In genomic region chrX:41863343-41864203, GRCh38 we compare ENCODE assay signal across 17 cellular contexts. TPM values are rescaled to one million over a fixed set of nuclear protein-coding genes. Genes with fewer than 3 reads are reported as not detected.
DNase-seq lines count a peak whose midpoint lies in the region; ATAC-seq, FAIRE-seq and TF ChIP-seq lines count a peak whose summit lies in the region.
"Had no signal": no experiment of that assay in that cellular context is flagged by ENCODE, and none has a peak within 500 bp of the region (broad histone marks: within the 10 kb centered on the region; RNA-seq: fewer than 3 reads in every experiment).

No MANE protein-coding gene starts in this region.

- peaks cover 14% of the 10 kb centered on the region for H3K4me1 Mint-ChIP-seq in activated T-cell treated with anti-CD3 and anti-CD28 coated beads, Interleukin-2, amount 50 U/mL, for 72 hours (ENCODE audit: low read depth)
- H3K4me1 Mint-ChIP-seq in activated naive CD8-positive, alpha-beta T cell treated with anti-CD3 and anti-CD28 coated beads, Interleukin-2, amount 10 ng/mL, durations not matched to agents 7 days and 5 days: peaks cover 17% of the 10 kb centered on the region

- TF ChIP-seq CTCF in MM.1S (IDR thresholded peaks at IDR 0.05; ENCODE audit: low read length) (0 out of 2 replicates have a peak, but pooled peaks have one; percentile 4), pancreas (IDR thresholded peaks at IDR 0.05) (no peak)

- H3K9me3 ChIP-seq in MM.1S (replicated peaks; ENCODE audit: insufficient read depth, low read length) (no peaks in the 10 kb centered on the region), pancreas (no peaks in the 10 kb centered on the region)
- H3K9me3 ChIP-seq: BLaER1, body of pancreas had no signal

- no peak overlapping the region for H3K4me2 ChIP-seq in MM.1S (ENCODE audit: low read depth, low read length)
- H3K4me2 ChIP-seq: BLaER1 had no signal

- H3F3A ChIP-seq in MM.1S (ENCODE audit: insufficient read depth, low read length): no peaks in the 10 kb centered on the region

- POLR2A ChIA-PET in activated naive CD8-positive, alpha-beta T cell treated with anti-CD3 and anti-CD28 coated beads, Interleukin-2, amount 10 ng/mL, durations not matched to agents 7 days and 5 days (lab: Charles Lee): interaction anchor here (0.6 kb wide), 1 partner anchor 190 kb away, joined by 7 read pairs; no protein-coding TSS in a partner anchor

- no peak for DNase-seq in activated T-cell treated with anti-CD3 and anti-CD28 coated beads, Interleukin-2, amount 50 U/mL, for 72 hours
- DNase-seq in activated T-cell treated with anti-CD3 and anti-CD28 coated beads, Interleukin-2, amount 50 U/mL, for 48 hours: no peak
- DNase-seq in MM.1S: no peak
- DNase-seq in activated naive CD8-positive, alpha-beta T cell treated with anti-CD3 and anti-CD28 coated beads, Interleukin-2, amount 10 ng/mL, durations not matched to agents 7 days and 5 days: no peak
- no peak for DNase-seq in pancreas
- no peak for DNase-seq in NCI-H446 (lab: John Stamatoyannopoulos, UW)
- no peak for DNase-seq in nucleus accumbens (lab: John Stamatoyannopoulos, UW)
- DNase-seq: activated CD8-positive, alpha-beta memory T cell treated with anti-CD3 and anti-CD28 coated beads, Interleukin-2, amount 50 U/mL, for 48 hours; body of pancreas; GDM1; H7; head of caudate nucleus; NCI-H510A treated with DMSO at 0.1 percent for 48 hours had no signal

- H3K79me2 ChIP-seq in MM.1S (ENCODE audit: low read length): peaks cover 11% of the 10 kb centered on the region; the same call in 1 of the 2 replicates

- peak overlapping the region; percentile 89 for H3K27ac Mint-ChIP-seq in activated T-cell treated with anti-CD3 and anti-CD28 coated beads, Interleukin-2, amount 50 U/mL, for 72 hours
- H3K27ac Mint-ChIP-seq in activated naive CD8-positive, alpha-beta T cell treated with anti-CD3 and anti-CD28 coated beads, Interleukin-2, amount 10 ng/mL, durations not matched to agents 7 days and 5 days: peak overlapping the region; percentile 83

- WGBS in pancreas, 2 donors: 76 to 97% methylated on average over 2 of the region's 2 CpGs

- H3K9me3 Mint-ChIP-seq in activated T-cell treated with anti-CD3 and anti-CD28 coated beads, Interleukin-2, amount 50 U/mL, for 72 hours: no peaks in the 10 kb centered on the region
- no peaks in the 10 kb centered on the region for H3K9me3 Mint-ChIP-seq in activated naive CD8-positive, alpha-beta T cell treated with anti-CD3 and anti-CD28 coated beads, Interleukin-2, amount 10 ng/mL, durations not matched to agents 7 days and 5 days

- no peak for ATAC-seq in activated T-cell treated with anti-CD3 and anti-CD28 coated beads, Interleukin-2, amount 50 U/mL, for 72 hours (replicated peaks in 1 of 2)
- ATAC-seq in activated naive CD8-positive, alpha-beta T cell treated with anti-CD3 and anti-CD28 coated beads, Interleukin-2, amount 10 ng/mL, durations not matched to agents 7 days and 5 days (ENCODE audit: low read depth): no peak
- no peak for ATAC-seq in pancreas
- ATAC-seq in HG03432 (IDR thresholded peaks at IDR 0.05; ENCODE audit: unreplicated experiment): no peak
- ATAC-seq: body of pancreas, left lobe of liver had no signal

- FAIRE-seq in pancreas (lab: Jason Lieb, UNC): peak; percentile 85
- FAIRE-seq: TTC549 had no signal

- H4K20me1 ChIP-seq in MM.1S (ENCODE audit: insufficient read depth, low read length): no peaks in the 10 kb centered on the region

- no peaks in the 10 kb centered on the region for H3K27me3 ChIP-seq in MM.1S (replicated peaks; ENCODE audit: insufficient read depth, low read length)
- H3K27me3 ChIP-seq in pancreas: peaks cover 0 to 3% (median 0%) of the 10 kb centered on the region in 4 donors
- H3K27me3 ChIP-seq: body of pancreas had no signal

- H3K27ac ChIP-seq in MM.1S (ENCODE audit: low read length) (no peak overlapping the region), pancreas (no peak overlapping the region)
- H3K27ac ChIP-seq: BLaER1, body of pancreas had no signal

- H3K36me3 ChIP-seq in MM.1S (replicated peaks; ENCODE audit: insufficient read depth, low read length) (no peaks in the 10 kb centered on the region), pancreas (no peaks in the 10 kb centered on the region)
- H3K36me3 ChIP-seq: BLaER1 had no signal

- no peak overlapping the region for H3K4me3 ChIP-seq in MM.1S (ENCODE audit: low read length)
- no peak overlapping the region for H3K4me3 ChIP-seq in pancreas
- H3K4me3 ChIP-seq: BLaER1, body of pancreas had no signal

- intact Hi-C loops in pancreas (cut with DNase I): no loop called here

- H2AFZ ChIP-seq in MM.1S (ENCODE audit: low read length): no peak overlapping the region

- H3K4me3 Mint-ChIP-seq in activated T-cell treated with anti-CD3 and anti-CD28 coated beads, Interleukin-2, amount 50 U/mL, for 72 hours: peak overlapping the region in 1 of 2 donors; percentile 43
- peak overlapping the region; percentile 48 for H3K4me3 Mint-ChIP-seq in activated naive CD8-positive, alpha-beta T cell treated with anti-CD3 and anti-CD28 coated beads, Interleukin-2, amount 10 ng/mL, durations not matched to agents 7 days and 5 days

- H3K36me3 Mint-ChIP-seq in activated T-cell treated with anti-CD3 and anti-CD28 coated beads, Interleukin-2, amount 50 U/mL, for 72 hours (ENCODE audit: insufficient read depth in 2 of 2): peaks cover 0 to 2% of the 10 kb centered on the region in 2 donors
- H3K36me3 Mint-ChIP-seq in activated naive CD8-positive, alpha-beta T cell treated with anti-CD3 and anti-CD28 coated beads, Interleukin-2, amount 10 ng/mL, durations not matched to agents 7 days and 5 days: peaks cover 12% of the 10 kb centered on the region

- no peak overlapping the region for H3K9ac ChIP-seq in MM.1S (ENCODE audit: low read length)
- H3K9ac ChIP-seq: BLaER1 had no signal

- H3K4me1 ChIP-seq in MM.1S (ENCODE audit: low read length) (no peaks in the 10 kb centered on the region), pancreas (no peaks in the 10 kb centered on the region)
- H3K4me1 ChIP-seq: BLaER1 had no signal

- no peaks in the 10 kb centered on the region for H3K9me2 ChIP-seq in MM.1S (replicated peaks; ENCODE audit: insufficient read depth, low read length)

- no peaks in the 10 kb centered on the region for H3K27me3 Mint-ChIP-seq in activated T-cell treated with anti-CD3 and anti-CD28 coated beads, Interleukin-2, amount 50 U/mL, for 72 hours (ENCODE audit: low read depth)
- no peaks in the 10 kb centered on the region for H3K27me3 Mint-ChIP-seq in activated naive CD8-positive, alpha-beta T cell treated with anti-CD3 and anti-CD28 coated beads, Interleukin-2, amount 10 ng/mL, durations not matched to agents 7 days and 5 days

RNA-seq across cellular contexts. Expression of gene CASK, which starts 59.8 kb away (rescaled TPM):
- total RNA-seq in activated T-cell treated with anti-CD3 and anti-CD28 coated beads, Interleukin-2, amount 50 U/mL, for 72 hours: 10 to 100 TPM; 24.0 to 36.3 TPM
- total RNA-seq in activated naive CD8-positive, alpha-beta T cell treated with anti-CD3 and anti-CD28 coated beads, Interleukin-2, amount 10 ng/mL, durations not matched to agents 7 days and 5 days: 10 to 100 TPM; 52.1 to 53.8 TPM
- total RNA-seq in pancreas: 10 to 100 TPM; 21.7 to 42.5 (median 25.5) TPM
- polyA plus RNA-seq in pancreas: 1 to 10 TPM; 4.7 to 6.6 TPM
